Comparison of ENCODE assay signal across 22 cellular contexts in the genomic region with DNA sequence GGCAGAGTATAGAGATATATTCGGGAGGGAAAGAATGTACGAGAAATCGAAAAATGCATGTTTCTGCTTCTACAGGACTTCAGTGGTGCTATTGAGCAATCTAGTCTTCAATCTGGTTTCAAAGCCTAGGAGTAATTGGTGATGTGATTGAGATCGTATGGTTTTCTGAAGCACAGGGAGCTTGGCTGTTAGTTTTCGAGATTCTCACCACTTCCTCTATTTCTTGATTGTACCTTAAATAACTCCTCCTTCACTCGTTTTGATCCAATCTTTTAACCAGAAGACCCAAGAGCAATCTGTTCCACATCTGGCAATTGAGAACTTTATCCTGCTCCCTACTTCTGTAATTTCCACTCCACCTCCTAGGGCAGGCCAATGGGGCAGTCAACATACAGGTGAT. TPM values are rescaled to one million over a fixed set of nuclear protein-coding genes. Genes with fewer than 3 reads are reported as not detected.
"Had no signal": no experiment of that assay in that cellular context is flagged by ENCODE, and none has a peak within 500 bp of the region (broad histone marks: within the 10 kb centered on the region; RNA-seq: fewer than 3 reads in every experiment).

No MANE protein-coding gene starts in this region.

- FAIRE-seq: islet of Langerhans, kidney, small intestine had no signal

- DNase-seq: hypothalamus; immature natural killer cell; kidney; left colon; left lung; lower lobe of right lung; mammary epithelial cell; mesenchymal stem cell; naive B cell; natural killer cell; nephron progenitor cell; occipital lobe; retina; right cardiac atrium; sigmoid colon; small intestine; spleen; stimulated activated CD4-positive, alpha-beta T cell treated with anti-CD3 and anti-CD28 coated beads, Interleukin-4, amount 100 ng/mL, for 24 hours; stimulated activated naive CD4-positive, alpha-beta T cell; substantia nigra; uterus had no signal

- ATAC-seq: left colon, left lung, right cardiac atrium had no signal

RNA-seq across cellular contexts. Expression of a gene that starts 0.5 kb away (rescaled TPM):
- polyA plus RNA-seq: immature natural killer cell, mammary epithelial cell, right cardiac atrium, sigmoid colon, small intestine, spleen had no signal
